9 cellular contexts compared by ENCODE assay signal in genomic region chr13:108495686-108496363, GRCh38.
A peak's percentile ranks its signal among the peaks of the same experiment; 100 is the strongest.
DNase-seq lines count a peak whose midpoint lies in the region; ATAC-seq and TF ChIP-seq lines count a peak whose summit lies in the region.
"Had no signal": no experiment of that assay in that cellular context is flagged by ENCODE, and none has a peak within 500 bp of the region (broad histone marks: within the 10 kb centered on the region; RNA-seq: fewer than 3 reads in every experiment).

No MANE protein-coding gene starts in this region.

- no peak for ATAC-seq in HG03520 (IDR thresholded peaks at IDR 0.05; ENCODE audit: unreplicated experiment)
- no peak for ATAC-seq in HG02678 (IDR thresholded peaks at IDR 0.05; ENCODE audit: unreplicated experiment)

- H2AK5ac ChIP-seq in H9 (ENCODE audit: insufficient read length, low read length), result no peak overlapping the region

- H3K9me3 ChIP-seq in H9 (ENCODE audit: control insufficient read depth, low read depth, low read length), result no peaks in the 10 kb centered on the region
- H3K9me3 ChIP-seq in esophagus squamous epithelium, result no peaks in the 10 kb centered on the region

- TF ChIP-seq CTCF in H9 (conservative IDR thresholded peaks at IDR 0.05) (no peak), esophagus squamous epithelium (IDR thresholded peaks at IDR 0.05) (no peak)

- peak overlapping the region; percentile 70 to 88 for H3K4me3 Mint-ChIP-seq in H9

- no peak overlapping the region for H4K8ac ChIP-seq in H9 (replicated peaks; ENCODE audit: insufficient read length, low read depth, low read length)

- H3K56ac ChIP-seq in H9 (ENCODE audit: insufficient read length, low read depth, low read length), result no peak overlapping the region

- H3K79me1 ChIP-seq in H9 (ENCODE audit: insufficient read depth, low read depth, low read length, poor library complexity, severe bottlenecking), result no peaks in the 10 kb centered on the region

- H2AFZ ChIP-seq in H9 (ENCODE audit: low read length), result no peak overlapping the region

- TF ChIP-seq POLR2A in esophagus squamous epithelium (IDR thresholded peaks at IDR 0.05), result no peak

- peaks cover 19% of the 10 kb centered on the region for H3K23me2 ChIP-seq in H9 (ENCODE audit: insufficient read length, low read depth, low read length, poor library complexity, severe bottlenecking)

- H3K4me1 ChIP-seq in H9 (ENCODE audit: insufficient read depth, low read length) (no peaks in the 10 kb centered on the region), esophagus squamous epithelium (peaks cover 0 to 11% (median 3%) of the 10 kb centered on the region in 3 donors), rectal smooth muscle tissue (ENCODE audit: control insufficient read depth, insufficient read depth, low read length) (no peaks in the 10 kb centered on the region)

- H3K27ac Mint-ChIP-seq in H9, result no peak overlapping the region

- H4K91ac ChIP-seq in H9 (ENCODE audit: insufficient read length, low read depth, low read length), result no peak overlapping the region

- H2BK15ac ChIP-seq in H9 (ENCODE audit: low read depth, low read length), result no peak overlapping the region

- no peak overlapping the region for H4K5ac ChIP-seq in H9 (ENCODE audit: insufficient read length, low read depth, low read length)

- no peaks in the 10 kb centered on the region for H4K20me1 ChIP-seq in H9 (ENCODE audit: control insufficient read depth, insufficient read depth, insufficient read length)

- H3K79me2 ChIP-seq in H9 (ENCODE audit: insufficient read depth, low read length), result no peaks in the 10 kb centered on the region

- no CpG with 5 or more reads among the region's 84 CpGs for WGBS in H9 (ENCODE audit: extremely low coverage, insufficient read length, low lambda C conversion rate)
- 6 to 60% methylated on average over 1 to 19 of the region's 84 CpGs for WGBS in esophagus squamous epithelium, 2 donors

- H3K4ac ChIP-seq in H9 (ENCODE audit: low read depth, low read length), result no peak overlapping the region

- peak; percentile 59 for DNase-seq in H9
- DNase-seq in T-helper 22 cell (ENCODE audit: low read depth), result peak; percentile 27
- no peak for DNase-seq in esophagus squamous epithelium (lab: John Stamatoyannopoulos, UW)
- DNase-seq in HK-2 (ENCODE audit: unreplicated experiment), result no peak
- no peak for DNase-seq in H4 (ENCODE audit: low spot score)
- DNase-seq: NCI-H1092 treated with DMSO at 0.1 percent for 48 hours had no signal

- H3K27me3 ChIP-seq in H9 (ENCODE audit: insufficient read depth, low read length), result peaks cover 24% of the 10 kb centered on the region
- H3K27me3 ChIP-seq in esophagus squamous epithelium, result peaks cover 0 to 36% (median 0%) of the 10 kb centered on the region in 4 donors
- H3K27me3 ChIP-seq in rectal smooth muscle tissue (ENCODE audit: control insufficient read depth, insufficient read depth, low read length), result no peaks in the 10 kb centered on the region

- H2BK20ac ChIP-seq in H9 (ENCODE audit: low read depth, low read length, poor library complexity, severe bottlenecking), result no peak overlapping the region

- H3K9me3 Mint-ChIP-seq in H9, result no peaks in the 10 kb centered on the region; a peak in 2 of 5 replicates

- no peak overlapping the region for H3K14ac ChIP-seq in H9 (ENCODE audit: insufficient read depth, low read length)

- peak overlapping the region; percentile 75 for H3K4me2 ChIP-seq in H9 (ENCODE audit: insufficient read depth, insufficient read length, low read length)

- H3K36me3 Mint-ChIP-seq in H9 (ENCODE audit: insufficient read depth in 1 of 3, low read depth in 3 of 3), result no peaks in the 10 kb centered on the region

- no peaks in the 10 kb centered on the region for H3K36me3 ChIP-seq in esophagus squamous epithelium
- H3K36me3 ChIP-seq in rectal smooth muscle tissue (ENCODE audit: control insufficient read depth, insufficient read depth, low read length), result no peaks in the 10 kb centered on the region

- peaks cover 13 to 15% of the 10 kb centered on the region in 2 experiments for H3K4me1 Mint-ChIP-seq in H9

- H3K23ac ChIP-seq in H9 (ENCODE audit: insufficient read length, low read depth, low read length), result no peak overlapping the region

- no peak overlapping the region for H3T11ph ChIP-seq in H9 (ENCODE audit: low read length)

- H3K18ac ChIP-seq in H9 (ENCODE audit: insufficient read length, low read depth, low read length), result no peak overlapping the region

- H3K9ac ChIP-seq in H9 (ENCODE audit: extremely low read depth, insufficient read length, low read length), result no peak overlapping the region
- no peak overlapping the region for H3K9ac ChIP-seq in rectal smooth muscle tissue (ENCODE audit: low read length)

- no peak overlapping the region for H2BK12ac ChIP-seq in H9 (ENCODE audit: insufficient read length, low read depth, low read length)

- peak overlapping the region in 3 of 4 donors; percentile 19 to 56 (median 39) for H3K4me3 ChIP-seq in esophagus squamous epithelium
- peak overlapping the region; percentile 33 for H3K4me3 ChIP-seq in rectal smooth muscle tissue (ENCODE audit: low read length)

- H2BK5ac ChIP-seq in H9 (ENCODE audit: insufficient read length, low read length), result no peak overlapping the region

- H3K27ac ChIP-seq in H9 (ENCODE audit: insufficient read length, low read depth, low read length) (no peak overlapping the region), esophagus squamous epithelium (no peak overlapping the region), rectal smooth muscle tissue (ENCODE audit: low read depth, low read length) (no peak overlapping the region)

- H2BK120ac ChIP-seq in H9 (ENCODE audit: low read depth, low read length, poor library complexity, severe bottlenecking), result no peak overlapping the region

- H3K27me3 Mint-ChIP-seq in H9 (ENCODE audit: low read depth), result peaks cover 74% of the 10 kb centered on the region

- intact Hi-C loops in esophagus squamous epithelium (cut with DNase I), result no loop called here

Comparison
In these comparisons a context has a peak if more than half of its experiments do, and no peak if none do; other contexts are left out.
1. DNase-seq: peak in H9 (single experiment) and T-helper 22 cell (single experiment); none in esophagus squamous epithelium (single experiment), HK-2 (single experiment) and H4 (single experiment).